In genomic region chr13:31199849-31200635, GRCh38 we compare ENCODE assay signal across 8 cellular contexts. TPM values are rescaled to one million over a fixed set of nuclear protein-coding genes. Genes with fewer than 3 reads are reported as not detected.
DNase-seq lines count a peak whose midpoint lies in the region; ATAC-seq and TF ChIP-seq lines count a peak whose summit lies in the region.

Gene B3GLCT, plus strand, starts transcription at chr13:31199975. Its CDS starts 110 bp downstream, at chr13:31200085.

- ATAC-seq in GM18873 (IDR thresholded peaks at IDR 0.05; ENCODE audit: low FRiP score, unreplicated experiment) (peak; percentile 82), HG03108 (IDR thresholded peaks at IDR 0.05; ENCODE audit: unreplicated experiment) (peak; percentile 75), left lung (peak; percentile 94)

- peaks cover 29% of the 10 kb centered on the region for H3K4me1 Mint-ChIP-seq in activated CD4-positive, alpha-beta T cell treated with anti-CD3 and anti-CD28 coated beads, Interleukin-2, amount 10 ng/mL, durations not matched to agents 7 days and 5 days
- peaks cover 53% of the 10 kb centered on the region for H3K4me1 Mint-ChIP-seq in dendritic cell treated with granulocyte-macrophage colony-stimulating factor and Interleukin-4, amounts not matched to agents 40 ng/mL and 50 ng/mL, for 4 days (ENCODE audit: low read depth)

- H3K4me3 ChIP-seq in AG04450 (ENCODE audit: low read depth, low read length): peak within 1 kb of the TSS; percentile 68
- peak within 1 kb of the TSS; percentile 49 to 52 for H3K4me3 ChIP-seq in left lung

- peaks cover 0 to 28% of the 10 kb centered on the region in 2 donors for H3K4me1 ChIP-seq in left lung

- H3K36me3 ChIP-seq in left lung: no peaks in the 10 kb centered on the region

- TF ChIP-seq CTCF in AG04450 (IDR thresholded peaks at IDR 0.05; ENCODE audit: low read depth, low read length): peak; percentile 71
- TF ChIP-seq CTCF in left lung (IDR thresholded peaks at IDR 0.05): peak; percentile 92 to 98

- POLR2A ChIA-PET in AG04450 (lab: Yijun Ruan, JAX): interaction anchor here (0.7 to 1.2 kb wide), 2 partner anchors 9 to 39 kb away, joined by 4 to 6 read pairs; partner anchors contain the start of gene HSPH1
- POLR2A ChIA-PET in activated CD4-positive, alpha-beta T cell treated with anti-CD3 and anti-CD28 coated beads, Interleukin-2, amount 10 ng/mL, durations not matched to agents 7 days and 5 days (lab: Charles Lee): interaction anchor here (0.8 kb wide), 1 partner anchor 394 kb away, joined by 3 read pairs; no protein-coding TSS in a partner anchor

- peak within 1 kb of the TSS; percentile 74 for H3K4me3 Mint-ChIP-seq in activated CD4-positive, alpha-beta T cell treated with anti-CD3 and anti-CD28 coated beads, Interleukin-2, amount 10 ng/mL, durations not matched to agents 7 days and 5 days
- H3K4me3 Mint-ChIP-seq in dendritic cell treated with granulocyte-macrophage colony-stimulating factor and Interleukin-4, amounts not matched to agents 40 ng/mL and 50 ng/mL, for 4 days: peak within 1 kb of the TSS; percentile 77

- DNase-seq in AG04450 (ENCODE audit: low read depth, low spot score) (peak; percentile 21), NCI-H510A treated with DMSO at 0.1 percent for 48 hours (lab: John Stamatoyannopoulos, UW) (peak; percentile 50), left lung (peak; percentile 80 to 99)
- DNase-seq in activated CD4-positive, alpha-beta T cell treated with anti-CD3 and anti-CD28 coated beads, Interleukin-2, amount 10 ng/mL, durations not matched to agents 7 days and 5 days: peak; percentile 74
- DNase-seq in stimulated activated CD4-positive, alpha-beta T cell treated with anti-CD3 and anti-CD28 coated beads, Interleukin-2, amount 100 ng/mL, for 4 hours (ENCODE audit: low read depth): peak; percentile 69

- CTCF ChIA-PET in AG04450 (lab: Charles Lee): interaction anchor here (0.7 to 1.5 kb wide), 12 partner anchors 8 to 541 kb away, joined by 3 to 10 read pairs (median 3); no protein-coding TSS in a partner anchor
- CTCF ChIA-PET in activated CD4-positive, alpha-beta T cell treated with anti-CD3 and anti-CD28 coated beads, Interleukin-2, amount 10 ng/mL, durations not matched to agents 7 days and 5 days (lab: Charles Lee): interaction anchor here (0.6 to 2.3 kb wide), 8 partner anchors 9 to 881 kb away, joined by 3 to 8 read pairs (median 4); no protein-coding TSS in a partner anchor

- H3K36me3 Mint-ChIP-seq in activated CD4-positive, alpha-beta T cell treated with anti-CD3 and anti-CD28 coated beads, Interleukin-2, amount 10 ng/mL, durations not matched to agents 7 days and 5 days (ENCODE audit: low read depth): peaks cover 2% of the 10 kb centered on the region
- H3K36me3 Mint-ChIP-seq in dendritic cell treated with granulocyte-macrophage colony-stimulating factor and Interleukin-4, amounts not matched to agents 40 ng/mL and 50 ng/mL, for 4 days (ENCODE audit: low read depth): no peaks in the 10 kb centered on the region

- H3K27ac ChIP-seq in AG04450 (ENCODE audit: low read depth, low read length): peak within 1 kb of the TSS; percentile 39
- peak within 1 kb of the TSS; percentile 95 to 98 for H3K27ac ChIP-seq in left lung

- H3K27ac Mint-ChIP-seq in activated CD4-positive, alpha-beta T cell treated with anti-CD3 and anti-CD28 coated beads, Interleukin-2, amount 10 ng/mL, durations not matched to agents 7 days and 5 days: peak within 1 kb of the TSS; percentile 85
- peak within 1 kb of the TSS; percentile 81 for H3K27ac Mint-ChIP-seq in dendritic cell treated with granulocyte-macrophage colony-stimulating factor and Interleukin-4, amounts not matched to agents 40 ng/mL and 50 ng/mL, for 4 days

- H3K27me3 Mint-ChIP-seq in activated CD4-positive, alpha-beta T cell treated with anti-CD3 and anti-CD28 coated beads, Interleukin-2, amount 10 ng/mL, durations not matched to agents 7 days and 5 days: peaks cover 7% of the 10 kb centered on the region
- H3K27me3 Mint-ChIP-seq in dendritic cell treated with granulocyte-macrophage colony-stimulating factor and Interleukin-4, amounts not matched to agents 40 ng/mL and 50 ng/mL, for 4 days: peaks cover 4% of the 10 kb centered on the region

- intact Hi-C loops in dendritic cell treated with granulocyte-macrophage colony-stimulating factor and Interleukin-4, amounts not matched to agents 40 ng/mL and 50 ng/mL, for 4 days (cut with micrococcal nuclease): loop anchor here (2.0 to 10.0 kb wide), 2 partner anchors 37 to 225 kb away; no protein-coding TSS in a partner anchor
- intact Hi-C loops in left lung (cut with DNase I): no loop called here

- H3K9me3 ChIP-seq in AG04450 (ENCODE audit: control insufficient read depth, insufficient read depth, low read length): no peaks in the 10 kb centered on the region
- no peaks in the 10 kb centered on the region for H3K9me3 ChIP-seq in left lung

- H3K27me3 ChIP-seq in AG04450 (ENCODE audit: control insufficient read depth, insufficient read depth, low read length) (peaks cover 3% of the 10 kb centered on the region), left lung (no peaks in the 10 kb centered on the region)

- H3K9me3 Mint-ChIP-seq in activated CD4-positive, alpha-beta T cell treated with anti-CD3 and anti-CD28 coated beads, Interleukin-2, amount 10 ng/mL, durations not matched to agents 7 days and 5 days: no peaks in the 10 kb centered on the region
- H3K9me3 Mint-ChIP-seq in dendritic cell treated with granulocyte-macrophage colony-stimulating factor and Interleukin-4, amounts not matched to agents 40 ng/mL and 50 ng/mL, for 4 days: no peaks in the 10 kb centered on the region

RNA-seq across cellular contexts. Expression of gene B3GLCT, which starts in this region (rescaled TPM):
- polyA plus RNA-seq in AG04450 (2011; rRNA removed): 2.3 TPM in 2 replicates
- polyA minus RNA-seq in AG04450 (2011; rRNA and poly(A)+ RNA removed): 2.4 and 2.5 TPM in 2 replicates
- 1 to 10 TPM; 4.7 to 5.4 TPM for total RNA-seq in activated CD4-positive, alpha-beta T cell treated with anti-CD3 and anti-CD28 coated beads, Interleukin-2, amount 10 ng/mL, durations not matched to agents 7 days and 5 days
- total RNA-seq in left lung: 1 to 10 TPM; 6.5 to 6.9 TPM

Comparison
In these comparisons a context has a peak if more than half of its experiments do, and no peak if none do; other contexts are left out.
1. Peak in every context shown above with its lines: DNase-seq, ATAC-seq, H3K4me3 ChIP-seq and H3K27ac ChIP-seq.
2. DNase-seq: peak in every context shown above with its lines; median percentile 90 in left lung; 74 in activated CD4-positive, alpha-beta T cell treated with anti-CD3 and anti-CD28 coated beads, Interleukin-2, amount 10 ng/mL, durations not matched to agents 7 days and 5 days; 69 in stimulated activated CD4-positive, alpha-beta T cell treated with anti-CD3 and anti-CD28 coated beads, Interleukin-2, amount 100 ng/mL, for 4 hours; 50 in NCI-H510A treated with DMSO at 0.1 percent for 48 hours; 21 in AG04450.